In genomic region chr22:46090051-46090591, GRCh38 we compare ENCODE assay signal across 10 cellular contexts.
DNase-seq lines count a peak whose midpoint lies in the region; TF ChIP-seq lines count a peak whose summit lies in the region.
"Had no signal": no experiment of that assay in that cellular context is flagged by ENCODE, and none has a peak within 500 bp of the region (broad histone marks: within the 10 kb centered on the region; RNA-seq: fewer than 3 reads in every experiment).

No MANE protein-coding gene starts in this region.

- H2BK120ac ChIP-seq in neuronal stem cell (ENCODE audit: low read depth, low read length) = no peak overlapping the region

- H3K4me1 ChIP-seq in neuronal stem cell (ENCODE audit: control insufficient read depth in 2 of 2, insufficient read depth in 1 of 2, low read depth in 1 of 2, low read length in 2 of 2) = peaks cover 0 to 5% of the 10 kb centered on the region in 2 donors
- H3K4me1 ChIP-seq: parathyroid adenoma had no signal

- no peak overlapping the region for H4K91ac ChIP-seq in neuronal stem cell (ENCODE audit: low read depth, low read length, poor library complexity)

- H3K4me1 Mint-ChIP-seq in type B pancreatic cell (ENCODE audit: unreplicated experiment) = peaks cover 5% of the 10 kb centered on the region

- peak overlapping the region; percentile 88 for H3K4me3 ChIP-seq in AG09309 (ENCODE audit: control insufficient read depth, low read depth, low read length)
- no peak overlapping the region for H3K4me3 ChIP-seq in SK-N-MC
- H3K4me3 ChIP-seq in fibroblast of mammary gland (ENCODE audit: control insufficient read depth, low read depth, low read length) = peak overlapping the region; percentile 94
- H3K4me3 ChIP-seq in neuronal stem cell (ENCODE audit: low read length in 2 of 2) = no peak overlapping the region

- H3K79me1 ChIP-seq in neuronal stem cell (ENCODE audit: low read depth, low read length) = peaks cover 2% of the 10 kb centered on the region

- no peak overlapping the region for H3K14ac ChIP-seq in neuronal stem cell (ENCODE audit: low read length)

- no peaks in the 10 kb centered on the region for H3K27me3 Mint-ChIP-seq in type B pancreatic cell

- no peak overlapping the region for H2BK5ac ChIP-seq in neuronal stem cell (ENCODE audit: low read length)

- peak overlapping the region; percentile 77 for H3K27ac ChIP-seq in SK-N-MC
- no peak overlapping the region for H3K27ac ChIP-seq in neuronal stem cell (replicated peaks; ENCODE audit: low read length)

- WGBS in neuronal stem cell (ENCODE audit: extremely low coverage in 2 of 2, insufficient read length in 2 of 2, insufficient replicate concordance in 1 of 2), 2 donors = no CpG with 5 or more reads among the region's 22 CpGs

- H3K4ac ChIP-seq in neuronal stem cell (ENCODE audit: low read length) = no peak overlapping the region

- TF ChIP-seq CTCF in AG09309 (IDR thresholded peaks at IDR 0.05; ENCODE audit: control insufficient read depth, insufficient read depth, low read depth, low read length, missing control alignments) (no peak), fibroblast of mammary gland (conservative IDR thresholded peaks at IDR 0.05; ENCODE audit: control insufficient read depth, insufficient read depth, low read depth, low read length) (no peak), type B pancreatic cell (conservative IDR thresholded peaks at IDR 0.05) (no peak)

- no peak overlapping the region for H3K23ac ChIP-seq in neuronal stem cell (ENCODE audit: low read depth, low read length, poor library complexity)

- no peak overlapping the region for H3K4me3 Mint-ChIP-seq in type B pancreatic cell

- DNase-seq in AG09309 (ENCODE audit: low read depth) (no peak), SK-N-MC (ENCODE audit: low read depth, low spot score) (no peak), fibroblast of mammary gland (ENCODE audit: low read depth) (peak; percentile 72), neuronal stem cell (ENCODE audit: low spot score) (no peak), glomerular visceral epithelial cell (ENCODE audit: extremely low spot score) (no peak), GOT3 (lab: John Stamatoyannopoulos, UW) (no peak), type B pancreatic cell (ENCODE audit: extremely low spot score, unreplicated experiment) (no peak)
- DNase-seq in central memory CD4-positive, alpha-beta T cell = no peak
- DNase-seq: activated naive CD4-positive, alpha-beta T cell had no signal

- H3K27ac Mint-ChIP-seq in type B pancreatic cell = no peak overlapping the region

- peak overlapping the region; percentile 5 for H2AK5ac ChIP-seq in neuronal stem cell (ENCODE audit: low read depth, low read length)

- H3K18ac ChIP-seq in neuronal stem cell (ENCODE audit: low read length) = peak overlapping the region; percentile 3

- peaks cover 89% of the 10 kb centered on the region for H3K36me3 ChIP-seq in SK-N-MC (ENCODE audit: insufficient read depth, low read length)
- no peaks in the 10 kb centered on the region for H3K36me3 ChIP-seq in neuronal stem cell (replicated peaks in 1 of 2; ENCODE audit: control insufficient read depth in 2 of 2, insufficient read depth in 2 of 2, low read length in 2 of 2)

- no peaks in the 10 kb centered on the region for H3K36me3 Mint-ChIP-seq in type B pancreatic cell

- no peaks in the 10 kb centered on the region for H3K9me3 Mint-ChIP-seq in type B pancreatic cell

- H3K9me3 ChIP-seq in SK-N-MC (ENCODE audit: low read depth, low read length) (no peaks in the 10 kb centered on the region), neuronal stem cell (replicated peaks in 1 of 2; ENCODE audit: control insufficient read depth in 2 of 2, insufficient read depth in 1 of 2, low read depth in 1 of 2, low read length in 2 of 2) (no peaks in the 10 kb centered on the region)

- H3K27me3 ChIP-seq in neuronal stem cell (ENCODE audit: control insufficient read depth in 3 of 3, insufficient read depth in 3 of 3, low read depth in 1 of 3, low read length in 3 of 3) = peaks cover 0 to 98% (median 12%) of the 10 kb centered on the region in 3 experiments

- H3K9ac ChIP-seq in SK-N-MC (ENCODE audit: insufficient read length) = no peak overlapping the region
- no peak overlapping the region for H3K9ac ChIP-seq in neuronal stem cell (ENCODE audit: low read depth, low read length, poor library complexity)
- H3K9ac ChIP-seq: parathyroid adenoma had no signal

- H2BK15ac ChIP-seq in neuronal stem cell (ENCODE audit: low read length) = peak overlapping the region; percentile 67

- H2BK12ac ChIP-seq in neuronal stem cell (ENCODE audit: low read length) = no peak overlapping the region

- H3K4me2 ChIP-seq in neuronal stem cell (ENCODE audit: insufficient read depth, low read length, poor library complexity, severe bottlenecking) = no peak overlapping the region

- no peak overlapping the region for H4K8ac ChIP-seq in neuronal stem cell (ENCODE audit: low read depth, low read length)

- H2AFZ ChIP-seq in neuronal stem cell (ENCODE audit: low read length) = no peak overlapping the region
- H2AFZ ChIP-seq: parathyroid adenoma had no signal

Comparison
In these comparisons a context has a peak if more than half of its experiments do, and no peak if none do; other contexts are left out.
1. H3K4me3 ChIP-seq: peak in AG09309 (single experiment) and fibroblast of mammary gland (single experiment); none in SK-N-MC (single experiment) and neuronal stem cell (0 of 2).